ENCODE assay signal across 23 cellular contexts in the genomic region with DNA sequence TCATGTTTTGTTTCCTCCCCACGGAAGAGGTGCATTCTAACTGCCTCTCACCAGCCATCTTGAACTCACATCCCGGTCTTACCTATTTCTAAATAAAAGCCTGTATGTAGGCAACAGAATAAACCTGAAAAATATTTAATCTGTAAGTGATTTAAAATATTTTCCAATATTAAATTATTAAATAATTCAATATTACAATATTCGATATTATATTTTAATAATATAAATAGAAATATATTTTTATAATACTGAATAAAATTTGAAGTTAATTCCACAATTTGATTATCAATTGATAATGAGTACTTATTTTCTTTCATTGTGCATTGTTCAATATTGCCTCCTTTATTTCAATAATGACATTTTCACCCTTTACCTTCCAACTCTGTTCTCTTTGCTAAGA.
"Had no signal": no experiment of that assay in that cellular context is flagged by ENCODE, and none has a peak within 500 bp of the region (broad histone marks: within the 10 kb centered on the region; RNA-seq: fewer than 3 reads in every experiment).

No MANE protein-coding gene starts in this region.

- ATAC-seq: naive thymus-derived CD4-positive, alpha-beta T cell; natural killer cell treated with Interleukin-12 subunit alpha and Interleukin-12 subunit beta and Interleukin-15 and Interleukin-18, amount 100 ng/mL, for 72 hours; psoas muscle; right lobe of liver; stimulated activated naive B cell treated with anti-CD40 and anti-IgM and Interleukin-4, amounts not matched to agents 10 μg/mL and 1 μg/mL and 100 μg/mL, for 72 hours; stimulated activated naive CD8-positive, alpha-beta T cell treated with anti-CD3 and anti-CD28 coated beads, Interleukin-15, Interleukin-2, amounts not matched to agents 100 U/mL and 50 U/mL, for 24 hours had no signal

- H3K36me3 ChIP-seq: left ventricle myocardium inferior, ovary, right atrium auricular region, right lobe of liver, stomach, thyroid gland, transverse colon, upper lobe of left lung, vagina had no signal

- H3K4me1 ChIP-seq: left ventricle myocardium inferior, psoas muscle, right atrium auricular region, right lobe of liver, stomach, testis, thyroid gland, transverse colon, upper lobe of left lung, vagina had no signal

- H3K27me3 ChIP-seq: ovary, right atrium auricular region, right lobe of liver, stomach, testis, thyroid gland, transverse colon, upper lobe of left lung, vagina had no signal

- DNase-seq: hypothalamus; immature natural killer cell; left ventricle myocardium inferior; mesendoderm; naive thymus-derived CD4-positive, alpha-beta T cell; ovary; psoas muscle; right lobe of liver; stimulated activated CD4-positive, alpha-beta T cell treated with anti-CD3 and anti-CD28 coated beads, Interleukin-2, amount 100 ng/mL, for 24 hours; stimulated activated CD4-positive, alpha-beta T cell treated with anti-CD3 and anti-CD28 coated beads, Interleukin-4, amount 100 ng/mL, for 1 hour; stimulated activated naive B cell treated with anti-CD40 and anti-IgM and Interleukin-4, amounts not matched to agents 10 μg/mL and 1 μg/mL and 100 μg/mL, for 72 hours; stimulated activated naive CD8-positive, alpha-beta T cell treated with anti-CD3 and anti-CD28 coated beads, Interleukin-15, Interleukin-2, amounts not matched to agents 100 U/mL and 50 U/mL, for 24 hours; stomach; testis; thyroid gland; transverse colon; upper lobe of left lung had no signal

- H3K4me3 ChIP-seq: left ventricle myocardium inferior, lung, ovary, psoas muscle, right atrium auricular region, right lobe of liver, smooth muscle cell, stomach, testis, thyroid gland, transverse colon, upper lobe of left lung, vagina had no signal

- H3K9me3 ChIP-seq: left ventricle myocardium inferior, ovary, psoas muscle, right atrium auricular region, right lobe of liver, stomach, testis, thyroid gland, transverse colon, upper lobe of left lung, vagina had no signal

- FAIRE-seq: islet of Langerhans had no signal

- H3K27ac ChIP-seq: left ventricle myocardium inferior, ovary, psoas muscle, right atrium auricular region, right lobe of liver, stomach, testis, thyroid gland, transverse colon, upper lobe of left lung, vagina had no signal
